ENCODE assay signal across 8 cellular contexts in genomic region chr12:77065361-77066204, GRCh38. TPM values are rescaled to one million over a fixed set of nuclear protein-coding genes. Genes with fewer than 3 reads are reported as not detected.
DNase-seq lines count a peak whose midpoint lies in the region; ATAC-seq and TF ChIP-seq lines count a peak whose summit lies in the region.

Gene E2F7, minus strand, starts transcription at chr12:77065569. Its CDS starts 934 bp downstream, at chr12:77064635.

- WGBS in heart right ventricle, 2 donors: 0% methylated on average over 74 to 87 of the region's 87 CpGs

- peaks cover 0 to 27% (median 7%) of the 10 kb centered on the region in 7 donors for H3K27me3 ChIP-seq in heart right ventricle
- peaks cover 20% of the 10 kb centered on the region for H3K27me3 ChIP-seq in upper lobe of right lung

- peak within 1 kb of the TSS; percentile 62 for H3K27ac Mint-ChIP-seq in activated naive CD8-positive, alpha-beta T cell treated with anti-CD3 and anti-CD28 coated beads, Interleukin-2, amount 50 U/mL, for 24 hours

- H3K9me3 Mint-ChIP-seq in activated naive CD8-positive, alpha-beta T cell treated with anti-CD3 and anti-CD28 coated beads, Interleukin-2, amount 50 U/mL, for 24 hours: no peaks in the 10 kb centered on the region

- in situ Hi-C loops in GM13976 (cut with MboI; ENCODE audit: low sequenced_read_pairs, unreplicated experiment): no loop called here

- H3K9me3 ChIP-seq in heart right ventricle (no peaks in the 10 kb centered on the region), upper lobe of right lung (no peaks in the 10 kb centered on the region)

- peak within 1 kb of the TSS; percentile 82 for H3K4me3 Mint-ChIP-seq in activated naive CD8-positive, alpha-beta T cell treated with anti-CD3 and anti-CD28 coated beads, Interleukin-2, amount 50 U/mL, for 24 hours

- peaks cover 38% of the 10 kb centered on the region for H3K27me3 Mint-ChIP-seq in activated naive CD8-positive, alpha-beta T cell treated with anti-CD3 and anti-CD28 coated beads, Interleukin-2, amount 50 U/mL, for 24 hours

- TF ChIP-seq CTCF in GM13976 (IDR thresholded peaks at IDR 0.05; ENCODE audit: borderline replicate concordance, control extremely low read depth, extremely low read depth, insufficient read depth, missing control alignments): no peak
- TF ChIP-seq CTCF in heart right ventricle (IDR thresholded peaks at IDR 0.05): no peak
- no peak for TF ChIP-seq CTCF in upper lobe of right lung (IDR thresholded peaks at IDR 0.05)

- peaks cover 0 to 46% (median 19%) of the 10 kb centered on the region in 9 donors for H3K4me1 ChIP-seq in heart right ventricle
- H3K4me1 ChIP-seq in upper lobe of right lung: peaks cover 28% of the 10 kb centered on the region

- intact Hi-C loops in heart right ventricle (cut with DNase I): loop anchor here in 2 of 10 donors (10.0 kb wide), 1 partner anchor 259 kb away; no protein-coding TSS in a partner anchor
- intact Hi-C loops in posterior vena cava (cut with DNase I): no loop called here
- intact Hi-C loops in upper lobe of right lung (cut with DNase I): no loop called here

- H3K4me1 Mint-ChIP-seq in activated naive CD8-positive, alpha-beta T cell treated with anti-CD3 and anti-CD28 coated beads, Interleukin-2, amount 50 U/mL, for 24 hours: peaks cover 13% of the 10 kb centered on the region

- peak within 1 kb of the TSS in 6 of 10 donors; percentile 13 to 54 (median 32) for H3K27ac ChIP-seq in heart right ventricle
- H3K27ac ChIP-seq in upper lobe of right lung: no peak within 1 kb of the TSS

- H3K36me3 Mint-ChIP-seq in activated naive CD8-positive, alpha-beta T cell treated with anti-CD3 and anti-CD28 coated beads, Interleukin-2, amount 50 U/mL, for 24 hours (ENCODE audit: low read depth): peaks cover 13% of the 10 kb centered on the region

- DNase-seq in GM13976 (ENCODE audit: low spot score) (peak; percentile 96), NCI-H1417 treated with DMSO at 0.1 percent for 48 hours (lab: John Stamatoyannopoulos, UW) (peak; percentile 92), SW 1271 (lab: John Stamatoyannopoulos, UW) (peak; percentile 84 to 92), heart right ventricle (peak; percentile 87 to 88), posterior vena cava (ENCODE audit: low spot score) (peak; percentile 94), upper lobe of right lung (peak; percentile 92)
- DNase-seq in activated naive CD8-positive, alpha-beta T cell treated with anti-CD3 and anti-CD28 coated beads, Interleukin-2, amount 50 U/mL, for 24 hours: peak; percentile 87

- H3K36me3 ChIP-seq in heart right ventricle (no peaks in the 10 kb centered on the region), upper lobe of right lung (no peaks in the 10 kb centered on the region)

- ATAC-seq in HG02840 (IDR thresholded peaks at IDR 0.05; ENCODE audit: low FRiP score, unreplicated experiment) (peak; percentile 78), heart right ventricle (peak; percentile 97 to 99 (median 97)), upper lobe of right lung (peak; percentile 98)
- peak; percentile 97 for ATAC-seq in activated naive CD8-positive, alpha-beta T cell treated with anti-CD3 and anti-CD28 coated beads, Interleukin-2, amount 50 U/mL, for 24 hours

- H3K4me3 ChIP-seq in heart right ventricle (peak within 1 kb of the TSS; percentile 58 to 91 (median 78)), upper lobe of right lung (peak within 1 kb of the TSS; percentile 85)

RNA-seq across cellular contexts. Expression of gene E2F7, which starts in this region (rescaled TPM):
- 1 to 10 TPM in 1 of 10 donors, under 1 TPM in 8, not detected in 1; 0.05 to 1.5 (median 0.28) TPM for total RNA-seq in heart right ventricle
- polyA plus RNA-seq in heart right ventricle: under 1 TPM; 0.04 to 0.29 TPM
- total RNA-seq in posterior vena cava: under 1 TPM; 0.09 to 0.24 TPM
- total RNA-seq in upper lobe of right lung: 0.29 TPM

Comparison
In these comparisons a context has a peak if more than half of its experiments do, and no peak if none do; other contexts are left out.
1. Peak in DNase-seq in posterior vena cava; RNA of the gene not detected or under 1 TPM.
2. Peak in DNase-seq, ATAC-seq and H3K4me3 ChIP-seq in upper lobe of right lung; RNA of the gene not detected or under 1 TPM.